In genomic region chr16:57532251-57532625, GRCh38 we compare ENCODE assay signal across 12 cellular contexts. TPM values are rescaled to one million over a fixed set of nuclear protein-coding genes. Genes with fewer than 3 reads are reported as not detected.
DNase-seq lines count a peak whose midpoint lies in the region; ATAC-seq and TF ChIP-seq lines count a peak whose summit lies in the region.
"Had no signal": no experiment of that assay in that cellular context is flagged by ENCODE, and none has a peak within 500 bp of the region (broad histone marks: within the 10 kb centered on the region; RNA-seq: fewer than 3 reads in every experiment).

No MANE protein-coding gene starts in this region.

- DNase-seq in GM13977 (ENCODE audit: low spot score) (peak; percentile 10), NCI-H2107 treated with DMSO at 0.1 percent for 48 hours (lab: John Stamatoyannopoulos, UW; ENCODE audit: unreplicated experiment) (no peak), NCI-H1694 treated with DMSO at 0.1 percent for 48 hours (lab: John Stamatoyannopoulos, UW) (no peak)
- no peak for DNase-seq in activated naive CD8-positive, alpha-beta T cell treated with anti-CD3 and anti-CD28 coated beads, Interleukin-2, amount 10 ng/mL, durations not matched to agents 7 days and 5 days
- no peak for DNase-seq in natural killer cell treated with Interleukin-12 subunit alpha and Interleukin-12 subunit beta and Interleukin-15 and Interleukin-18, amount 100 ng/mL, for 72 hours (ENCODE audit: low spot score)
- DNase-seq: midbrain; NCI-H146; stimulated activated CD4-positive, alpha-beta T cell treated with anti-CD3 and anti-CD28 coated beads, Interleukin-12 subunit alpha, Interleukin-12 subunit beta, amount 100 ng/mL, for 4 hours had no signal

- peaks cover 72 to 96% (median 86%) of the 10 kb centered on the region in 10 experiments for H3K4me1 ChIP-seq in BLaER1 treated with 17β-estradiol and CSF1 and Interleukin-3, amounts not matched to agents 10 nM and 100 nM

- H3K27me3 Mint-ChIP-seq in activated naive CD8-positive, alpha-beta T cell treated with anti-CD3 and anti-CD28 coated beads, Interleukin-2, amount 10 ng/mL, durations not matched to agents 7 days and 5 days: no peaks in the 10 kb centered on the region
- no peaks in the 10 kb centered on the region for H3K27me3 Mint-ChIP-seq in natural killer cell treated with Interleukin-12 subunit alpha and Interleukin-12 subunit beta and Interleukin-15 and Interleukin-18, amount 100 ng/mL, for 72 hours

- peaks cover 56% of the 10 kb centered on the region for H3K4me1 Mint-ChIP-seq in activated naive CD8-positive, alpha-beta T cell treated with anti-CD3 and anti-CD28 coated beads, Interleukin-2, amount 10 ng/mL, durations not matched to agents 7 days and 5 days
- peaks cover 60 to 65% of the 10 kb centered on the region in 2 donors for H3K4me1 Mint-ChIP-seq in natural killer cell treated with Interleukin-12 subunit alpha and Interleukin-12 subunit beta and Interleukin-15 and Interleukin-18, amount 100 ng/mL, for 72 hours (ENCODE audit: low read depth in 2 of 2)

- peaks cover 0 to 13% (median 3%) of the 10 kb centered on the region in 11 experiments; a peak in 6 of 22 replicates for H3K36me3 ChIP-seq in BLaER1 treated with 17β-estradiol and CSF1 and Interleukin-3, amounts not matched to agents 10 nM and 100 nM

- no peak for ATAC-seq in activated naive CD8-positive, alpha-beta T cell treated with anti-CD3 and anti-CD28 coated beads, Interleukin-2, amount 10 ng/mL, durations not matched to agents 7 days and 5 days (ENCODE audit: low read depth)
- no peak for ATAC-seq in natural killer cell treated with Interleukin-12 subunit alpha and Interleukin-12 subunit beta and Interleukin-15 and Interleukin-18, amount 100 ng/mL, for 72 hours
- ATAC-seq in GM21423 (IDR thresholded peaks at IDR 0.05; ENCODE audit: unreplicated experiment) (no peak), GM18873 (IDR thresholded peaks at IDR 0.05; ENCODE audit: low FRiP score, unreplicated experiment) (no peak)
- ATAC-seq: heart left ventricle had no signal

- H3K4me3 ChIP-seq in BLaER1 treated with 17β-estradiol and CSF1 and Interleukin-3, amounts not matched to agents 10 nM and 100 nM: peak overlapping the region in 3 of 10 experiments; percentile 20 to 61 (median 47); a peak in 3 of 20 replicates
- H3K4me3 ChIP-seq: heart left ventricle had no signal

- peaks cover 0 to 8% (median 0%) of the 10 kb centered on the region in 11 experiments; a peak in 3 of 22 replicates for H4K20me1 ChIP-seq in BLaER1 treated with 17β-estradiol and CSF1 and Interleukin-3, amounts not matched to agents 10 nM and 100 nM

- peak overlapping the region; percentile 98 for H3K27ac Mint-ChIP-seq in activated naive CD8-positive, alpha-beta T cell treated with anti-CD3 and anti-CD28 coated beads, Interleukin-2, amount 10 ng/mL, durations not matched to agents 7 days and 5 days
- peak overlapping the region; percentile 100 for H3K27ac Mint-ChIP-seq in natural killer cell treated with Interleukin-12 subunit alpha and Interleukin-12 subunit beta and Interleukin-15 and Interleukin-18, amount 100 ng/mL, for 72 hours

- peaks cover 0 to 20% (median 0%) of the 10 kb centered on the region in 11 experiments; a peak in 2 of 22 replicates for H3K27me3 ChIP-seq in BLaER1 treated with 17β-estradiol and CSF1 and Interleukin-3, amounts not matched to agents 10 nM and 100 nM

- peak overlapping the region in 6 of 11 experiments; percentile 61 to 77 (median 71); a peak in 11 of 22 replicates for H3K27ac ChIP-seq in BLaER1 treated with 17β-estradiol and CSF1 and Interleukin-3, amounts not matched to agents 10 nM and 100 nM

- POLR2A ChIA-PET in activated naive CD8-positive, alpha-beta T cell treated with anti-CD3 and anti-CD28 coated beads, Interleukin-2, amount 10 ng/mL, durations not matched to agents 7 days and 5 days (lab: Charles Lee): interaction anchor here (0.9 to 1.4 kb wide), 2 partner anchors 9 to 58 kb away, joined by 3 read pairs; no protein-coding TSS in a partner anchor

- no peak for TF ChIP-seq CTCF in GM13977 (IDR thresholded peaks at IDR 0.05; ENCODE audit: extremely low read depth, insufficient read depth, missing control alignments)

- in situ Hi-C loops in GM13977 (cut with MboI; ENCODE audit: low pct_unique_long_range_greater_than_20kb, low sequenced_read_pairs, unreplicated experiment): no loop called here

- H3K9me3 Mint-ChIP-seq in activated naive CD8-positive, alpha-beta T cell treated with anti-CD3 and anti-CD28 coated beads, Interleukin-2, amount 10 ng/mL, durations not matched to agents 7 days and 5 days: no peaks in the 10 kb centered on the region
- H3K9me3 Mint-ChIP-seq in natural killer cell treated with Interleukin-12 subunit alpha and Interleukin-12 subunit beta and Interleukin-15 and Interleukin-18, amount 100 ng/mL, for 72 hours: no peaks in the 10 kb centered on the region

- H3K9me3 ChIP-seq in BLaER1 treated with 17β-estradiol and CSF1 and Interleukin-3, amounts not matched to agents 10 nM and 100 nM (replicated peaks in 1 of 11): no peaks in the 10 kb centered on the region
- H3K9me3 ChIP-seq: heart left ventricle had no signal

- H3K36me3 Mint-ChIP-seq in activated naive CD8-positive, alpha-beta T cell treated with anti-CD3 and anti-CD28 coated beads, Interleukin-2, amount 10 ng/mL, durations not matched to agents 7 days and 5 days: peaks cover 3% of the 10 kb centered on the region
- no peaks in the 10 kb centered on the region for H3K36me3 Mint-ChIP-seq in natural killer cell treated with Interleukin-12 subunit alpha and Interleukin-12 subunit beta and Interleukin-15 and Interleukin-18, amount 100 ng/mL, for 72 hours

- peak overlapping the region in 9 of 11 experiments; percentile 16 to 70 (median 65); a peak in 13 of 22 replicates for H3K9ac ChIP-seq in BLaER1 treated with 17β-estradiol and CSF1 and Interleukin-3, amounts not matched to agents 10 nM and 100 nM

- H3K4me2 ChIP-seq in BLaER1 treated with 17β-estradiol and CSF1 and Interleukin-3, amounts not matched to agents 10 nM and 100 nM: peak overlapping the region; percentile 55 to 96 (median 93)

- peak overlapping the region; percentile 67 for H3K4me3 Mint-ChIP-seq in activated naive CD8-positive, alpha-beta T cell treated with anti-CD3 and anti-CD28 coated beads, Interleukin-2, amount 10 ng/mL, durations not matched to agents 7 days and 5 days
- peak overlapping the region; percentile 98 for H3K4me3 Mint-ChIP-seq in natural killer cell treated with Interleukin-12 subunit alpha and Interleukin-12 subunit beta and Interleukin-15 and Interleukin-18, amount 100 ng/mL, for 72 hours

RNA-seq across cellular contexts. Expression of gene CCDC102A, which starts 4.1 kb away (rescaled TPM):
- 10 to 100 TPM; 11.3 to 15.1 TPM for total RNA-seq in activated naive CD8-positive, alpha-beta T cell treated with anti-CD3 and anti-CD28 coated beads, Interleukin-2, amount 10 ng/mL, durations not matched to agents 7 days and 5 days
- 10 to 100 TPM; 13.9 to 21.5 TPM for total RNA-seq in natural killer cell treated with Interleukin-12 subunit alpha and Interleukin-12 subunit beta and Interleukin-15 and Interleukin-18, amount 100 ng/mL, for 72 hours

RNA-seq across cellular contexts. Expression of gene ADGRG5, which starts 10.2 kb away (rescaled TPM):
- 10 to 100 TPM; 14.3 to 15.7 TPM for total RNA-seq in activated naive CD8-positive, alpha-beta T cell treated with anti-CD3 and anti-CD28 coated beads, Interleukin-2, amount 10 ng/mL, durations not matched to agents 7 days and 5 days
- 10 to 100 TPM; 86.8 to 95.0 TPM for total RNA-seq in natural killer cell treated with Interleukin-12 subunit alpha and Interleukin-12 subunit beta and Interleukin-15 and Interleukin-18, amount 100 ng/mL, for 72 hours

RNA-seq across cellular contexts. Expression of gene DOK4, which starts 45.9 kb away (rescaled TPM):
- total RNA-seq in activated naive CD8-positive, alpha-beta T cell treated with anti-CD3 and anti-CD28 coated beads, Interleukin-2, amount 10 ng/mL, durations not matched to agents 7 days and 5 days: 1 to 10 TPM; 6.3 to 6.4 TPM
- 1 to 10 TPM; 4.2 to 6.5 TPM for total RNA-seq in natural killer cell treated with Interleukin-12 subunit alpha and Interleukin-12 subunit beta and Interleukin-15 and Interleukin-18, amount 100 ng/mL, for 72 hours

Comparison
In these comparisons a context has a peak if more than half of its experiments do, and no peak if none do; other contexts are left out.
1. RNA of gene ADGRG5, which starts 10.2 kb away (total RNA-seq): 86.8 to 95.0 TPM in natural killer cell treated with Interleukin-12 subunit alpha and Interleukin-12 subunit beta and Interleukin-15 and Interleukin-18, amount 100 ng/mL, for 72 hours; 14.3 to 15.7 TPM in activated naive CD8-positive, alpha-beta T cell treated with anti-CD3 and anti-CD28 coated beads, Interleukin-2, amount 10 ng/mL, durations not matched to agents 7 days and 5 days; every median in the first group is over 4 times any median in the second.